In the genomic region with DNA sequence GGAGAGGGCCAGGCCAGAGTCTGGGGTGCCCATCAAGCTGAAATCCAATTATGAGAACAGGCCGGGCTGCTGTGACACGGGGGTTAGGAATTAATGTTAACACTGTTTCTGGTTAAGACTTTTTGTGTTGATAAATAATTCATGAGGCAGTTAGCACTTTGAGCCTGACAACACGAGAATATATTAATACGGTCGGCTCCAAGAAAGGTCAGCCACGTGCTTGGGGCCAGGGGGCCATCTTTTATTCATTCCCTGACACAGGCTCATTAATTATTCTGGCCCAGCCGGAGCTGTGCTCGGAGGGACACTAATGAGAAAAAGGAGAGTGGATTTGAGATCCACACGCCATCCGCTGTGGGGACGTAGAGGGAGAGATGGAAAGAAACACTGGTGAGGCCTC, we compare ENCODE assay signal across 13 cellular contexts.
"Had no signal": no experiment of that assay in that cellular context is flagged by ENCODE, and none has a peak within 500 bp of the region (broad histone marks: within the 10 kb centered on the region; RNA-seq: fewer than 3 reads in every experiment).

No MANE protein-coding gene starts in this region.

- H3K4me3 Mint-ChIP-seq: activated CD4-positive, alpha-beta T cell treated with anti-CD3 and anti-CD28 coated beads for 36 hours; activated CD8-positive, alpha-beta memory T cell treated with anti-CD3 and anti-CD28 coated beads, Interleukin-2, amount 10 ng/mL, durations not matched to agents 7 days and 5 days; memory B cell; stimulated activated naive CD8-positive, alpha-beta T cell treated with anti-CD3 and anti-CD28 coated beads, Interleukin-15, amount 100 ng/mL, for 72 hours; WTC11 had no signal

- H3K4me1 Mint-ChIP-seq: activated CD4-positive, alpha-beta T cell treated with anti-CD3 and anti-CD28 coated beads for 36 hours; WTC11 had no signal

- FAIRE-seq: endothelial cell of umbilical vein had no signal

- DNase-seq: activated CD4-positive, alpha-beta T cell treated with anti-CD3 and anti-CD28 coated beads for 36 hours; activated CD4-positive, alpha-beta T cell treated with anti-CD3 and anti-CD28 coated beads, Interleukin-2, amount 50 U/mL, for 48 hours; activated CD8-positive, alpha-beta memory T cell treated with anti-CD3 and anti-CD28 coated beads, Interleukin-2, amount 10 ng/mL, durations not matched to agents 7 days and 5 days; aorta; effector CD4-positive, alpha-beta T cell; posterior cingulate gyrus; stimulated activated CD4-positive, alpha-beta T cell treated with anti-CD3 and anti-CD28 coated beads, Interleukin-2, amount 100 ng/mL, for 24 hours; stimulated activated naive CD8-positive, alpha-beta T cell treated with anti-CD3 and anti-CD28 coated beads, Interleukin-15, amount 100 ng/mL, for 72 hours; SW 1271; trophoblast cell had no signal

- H3K27ac Mint-ChIP-seq: activated CD4-positive, alpha-beta T cell treated with anti-CD3 and anti-CD28 coated beads for 36 hours; activated CD8-positive, alpha-beta memory T cell treated with anti-CD3 and anti-CD28 coated beads, Interleukin-2, amount 10 ng/mL, durations not matched to agents 7 days and 5 days; WTC11 had no signal

- H3K27me3 Mint-ChIP-seq: activated CD4-positive, alpha-beta T cell treated with anti-CD3 and anti-CD28 coated beads for 36 hours; activated CD8-positive, alpha-beta memory T cell treated with anti-CD3 and anti-CD28 coated beads, Interleukin-2, amount 10 ng/mL, durations not matched to agents 7 days and 5 days; memory B cell; stimulated activated naive CD8-positive, alpha-beta T cell treated with anti-CD3 and anti-CD28 coated beads, Interleukin-15, amount 100 ng/mL, for 72 hours had no signal
